In genomic region chr18:68721681-68722583, GRCh38 we compare ENCODE assay signal across 8 cellular contexts. TPM values are rescaled to one million over a fixed set of nuclear protein-coding genes. Genes with fewer than 3 reads are reported as not detected.
A peak's percentile ranks its signal among the peaks of the same experiment; 100 is the strongest.
DNase-seq lines count a peak whose midpoint lies in the region; ATAC-seq, FAIRE-seq and TF ChIP-seq lines count a peak whose summit lies in the region.

No MANE protein-coding gene starts in this region.

- peak; percentile 90 for FAIRE-seq in GM12892 (lab: Jason Lieb, UNC)

- peak overlapping the region; percentile 33 to 58 for H3K4me3 ChIP-seq in stomach smooth muscle (ENCODE audit: low read length in 2 of 2)

- H3K27me3 ChIP-seq in stomach smooth muscle (ENCODE audit: control insufficient read depth in 1 of 2, insufficient read depth in 2 of 2, low read length in 2 of 2), result no peaks in the 10 kb centered on the region

- peak overlapping the region; percentile 33 for H3K27ac ChIP-seq in stomach smooth muscle (ENCODE audit: low read length)

- H3K36me3 ChIP-seq in stomach smooth muscle (ENCODE audit: control insufficient read depth in 2 of 2, insufficient read depth in 2 of 2, low read length in 2 of 2), result no peaks in the 10 kb centered on the region

- TF ChIP-seq POLR2A in GM12892 (IDR thresholded peaks at IDR 0.05; ENCODE audit: low read depth, low read length), result no peak

- DNase-seq in GM12892 (ENCODE audit: insufficient read length) (peak; percentile 6), M059J (ENCODE audit: low read depth) (peak; percentile 42), fibroblast of peridontal ligament (ENCODE audit: extremely low read depth) (peak; percentile 71), SW480 (ENCODE audit: low spot score) (no peak), NCI-H2227 (lab: John Stamatoyannopoulos, UW; ENCODE audit: unreplicated experiment) (no peak), iPS-NIHi11 (ENCODE audit: low spot score) (no peak)

- peak overlapping the region; percentile 6 to 23 for H3K9ac ChIP-seq in stomach smooth muscle (ENCODE audit: low read length in 2 of 2)

- ATAC-seq in GM21717 (IDR thresholded peaks at IDR 0.05; ENCODE audit: unreplicated experiment), result peak; percentile 85

- no peaks in the 10 kb centered on the region for H3K4me1 ChIP-seq in stomach smooth muscle (ENCODE audit: control insufficient read depth, insufficient read depth, low read length)

- no peaks in the 10 kb centered on the region for H3K9me3 ChIP-seq in stomach smooth muscle (ENCODE audit: control insufficient read depth in 2 of 2, low read length in 2 of 2)

RNA-seq across cellular contexts. Expression of gene TMX3, which starts 7.0 kb away (rescaled TPM):
- polyA plus RNA-seq in GM12892 (2012; ENCODE audit: missing spikeins), result 32.9 TPM
- total RNA-seq in M059J (2014; rRNA removed; shearing (Covaris generic)), result 62.1 and 71.7 TPM in 2 replicates

Comparison
In these comparisons a context has a peak if more than half of its experiments do, and no peak if none do; other contexts are left out.
1. DNase-seq: peak in GM12892 (single experiment), M059J (single experiment) and fibroblast of peridontal ligament (single experiment); none in SW480 (single experiment), NCI-H2227 (single experiment) and iPS-NIHi11 (single experiment).